8 cellular contexts compared by ENCODE assay signal in genomic region chr16:4261557-4262172, GRCh38. TPM values are rescaled to one million over a fixed set of nuclear protein-coding genes. Genes with fewer than 3 reads are reported as not detected.
DNase-seq lines count a peak whose midpoint lies in the region; ATAC-seq and TF ChIP-seq lines count a peak whose summit lies in the region.

No MANE protein-coding gene starts in this region.

- no peaks in the 10 kb centered on the region for H3K27me3 ChIP-seq in neutrophil

- TF ChIP-seq CTCF in neutrophil (IDR thresholded peaks at IDR 0.05): peak; percentile 57

- H3K4me3 ChIP-seq in neutrophil (ENCODE audit: low read depth in 1 of 2, low read length in 1 of 2): no peak overlapping the region

- no peaks in the 10 kb centered on the region for H3K36me3 ChIP-seq in neutrophil

- H3K9me3 ChIP-seq in neutrophil: no peaks in the 10 kb centered on the region

- ATAC-seq in GM18511 (IDR thresholded peaks at IDR 0.05; ENCODE audit: unreplicated experiment) (no peak), HG03378 (IDR thresholded peaks at IDR 0.05; ENCODE audit: unreplicated experiment) (no peak)

- H3K27ac ChIP-seq in neutrophil: no peak overlapping the region

- DNase-seq in activated gamma-delta T cell treated with Interleukin-2 at 50 U/mL for 16 hours (peak; percentile 12), activated gamma-delta T cell (lab: John Stamatoyannopoulos, UW) (no peak), UCSD-AML1 (lab: John Stamatoyannopoulos, UW; ENCODE audit: unreplicated experiment) (peak; percentile 38), dermis blood vessel endothelial cell (peak; percentile 61), GM19238 (ENCODE audit: insufficient read length, low spot score) (no peak)

- H3K4me1 ChIP-seq in neutrophil (ENCODE audit: control insufficient read depth in 1 of 2, insufficient read depth in 1 of 2, low read depth in 1 of 2, low read length in 1 of 2): no peaks in the 10 kb centered on the region

RNA-seq across cellular contexts. Expression of gene TFAP4, which starts 11.2 kb away (rescaled TPM):
- 4.1 and 7.3 TPM in 2 replicates for total RNA-seq in dermis blood vessel endothelial cell

RNA-seq across cellular contexts. Expression of gene SRL, which starts 19.8 kb away (rescaled TPM):
- 0.37 and 0.51 TPM in 2 replicates for total RNA-seq in dermis blood vessel endothelial cell

RNA-seq across cellular contexts. Expression of gene GLIS2, which starts 54.2 kb away (rescaled TPM):
- 0.79 and 1.2 TPM in 2 replicates for total RNA-seq in dermis blood vessel endothelial cell

Comparison
In these comparisons a context has a peak if more than half of its experiments do, and no peak if none do; other contexts are left out.
1. DNase-seq: peak in activated gamma-delta T cell treated with Interleukin-2 at 50 U/mL for 16 hours (single experiment), UCSD-AML1 (single experiment) and dermis blood vessel endothelial cell (single experiment); none in activated gamma-delta T cell (single experiment) and GM19238 (single experiment).